20 cellular contexts compared by ENCODE assay signal in genomic region chr5:107504424-107504823, GRCh38.
"Had no signal": no experiment of that assay in that cellular context is flagged by ENCODE, and none has a peak within 500 bp of the region (broad histone marks: within the 10 kb centered on the region; RNA-seq: fewer than 3 reads in every experiment).

No MANE protein-coding gene starts in this region.

- DNase-seq: colonic mucosa; cortex of kidney; effector CD8-positive, alpha-beta T cell; effector memory CD8-positive, alpha-beta T cell; endodermal cell; erythroblast; esophagus squamous epithelium; foreskin fibroblast; foreskin melanocyte; gastrocnemius medialis; glutamatergic neuron; head of caudate nucleus; heart right ventricle; hippocampal formation; left cardiac atrium; left lung; left ventricle myocardium superior; lower lobe of right lung; mesenchymal stem cell; naive thymus-derived CD4-positive, alpha-beta T cell had no signal
